13 cellular contexts compared by ENCODE assay signal in the genomic region with DNA sequence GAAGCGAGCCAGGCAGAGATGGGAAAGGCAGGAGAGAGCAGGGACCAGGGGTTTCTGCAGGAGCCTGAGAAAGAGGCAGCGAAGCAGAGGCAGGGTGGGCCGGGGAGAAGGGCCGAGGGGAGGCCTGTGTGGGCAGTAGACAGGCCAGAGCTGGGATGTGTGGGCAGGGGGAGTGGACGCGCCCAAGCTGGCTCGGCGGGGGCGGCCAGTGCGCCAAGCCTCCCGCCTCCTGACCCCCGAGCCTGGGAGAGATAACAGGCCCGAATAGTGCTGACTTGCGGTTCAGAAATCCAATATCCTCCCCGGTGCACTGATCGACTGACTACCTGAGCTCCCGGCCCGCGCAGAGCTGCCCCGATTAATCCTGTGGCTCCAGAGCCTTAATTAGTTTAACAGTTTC. TPM values are rescaled to one million over a fixed set of nuclear protein-coding genes. Genes with fewer than 3 reads are reported as not detected.
A peak's percentile ranks its signal among the peaks of the same experiment; 100 is the strongest.
DNase-seq lines count a peak whose midpoint lies in the region; ATAC-seq and TF ChIP-seq lines count a peak whose summit lies in the region.
"Had no signal": no experiment of that assay in that cellular context is flagged by ENCODE, and none has a peak within 500 bp of the region (broad histone marks: within the 10 kb centered on the region; RNA-seq: fewer than 3 reads in every experiment).

No MANE protein-coding gene starts in this region.

- DNase-seq in left kidney (ENCODE audit: low read depth, low spot score) (peak; percentile 71), gastrocnemius medialis (peak in 1 of 2 donors; percentile 10), putamen (ENCODE audit: low spot score) (no peak), SKM-1 treated with dmso at 0.1 percent for 144 hours (lab: John Stamatoyannopoulos, UW; ENCODE audit: unreplicated experiment) (no peak)
- DNase-seq: activated CD4-positive, alpha-beta T cell treated with anti-CD3 and anti-CD28 coated beads, Interleukin-2, amount 50 U/mL, for 48 hours; NCI-H510A; stimulated activated naive CD8-positive, alpha-beta T cell treated with anti-CD3 and anti-CD28 coated beads, Interleukin-15, amount 100 ng/mL, for 72 hours; SW 1271 had no signal

- intact Hi-C loops in gastrocnemius medialis (cut with DNase I; ENCODE audit: low total_unique reads) = loop anchor here (2.0 kb wide), 1 partner anchor 19 kb away; no protein-coding TSS in a partner anchor

- no peak for TF ChIP-seq CTCF in gastrocnemius medialis (IDR thresholded peaks at IDR 0.05 in 4 of 5, conservative IDR thresholded peaks at IDR 0.05 in 1 of 5)

- H3K27ac ChIP-seq in BLaER1 (peak overlapping the region; percentile 73), angular gyrus (ENCODE audit: low read depth, low read length) (peak overlapping the region; percentile 82), gastrocnemius medialis (peak overlapping the region; percentile 95 to 100 (median 98))

- no peak for TF ChIP-seq POLR2A in gastrocnemius medialis (IDR thresholded peaks at IDR 0.05)

- no peak for ATAC-seq in gastrocnemius medialis
- no peak for ATAC-seq in GM21423 (IDR thresholded peaks at IDR 0.05; ENCODE audit: unreplicated experiment)
- no peak for ATAC-seq in GM21529 (IDR thresholded peaks at IDR 0.05; ENCODE audit: unreplicated experiment)
- ATAC-seq: stimulated activated naive CD8-positive, alpha-beta T cell treated with anti-CD3 and anti-CD28 coated beads, Interleukin-15, amount 100 ng/mL, for 72 hours had no signal

- H3K4me2 ChIP-seq in BLaER1 = peak overlapping the region; percentile 92

- H3K36me3 ChIP-seq in BLaER1 = peaks cover 19% of the 10 kb centered on the region
- no peaks in the 10 kb centered on the region for H3K36me3 ChIP-seq in gastrocnemius medialis
- H3K36me3 ChIP-seq: HAP-1 had no signal

- H4K20me1 ChIP-seq in BLaER1 = peaks cover 100% of the 10 kb centered on the region

- H3K4me3 ChIP-seq in BLaER1 (0 out of 2 replicates have a peak overlapping the region, but pooled peaks have one; percentile 7), gastrocnemius medialis (no peak overlapping the region)
- H3K4me3 ChIP-seq: HAP-1 had no signal

- in situ Hi-C loops in gastrocnemius medialis (cut with MboI; ENCODE audit: low sequenced_read_pairs in 4 of 4) = no loop called here

- H3K9me3 ChIP-seq in BLaER1 (no peaks in the 10 kb centered on the region), gastrocnemius medialis (no peaks in the 10 kb centered on the region)
- H3K9me3 ChIP-seq: HAP-1 had no signal

- peak overlapping the region; percentile 53; the same call in 1 of the 2 replicates for H3K9ac ChIP-seq in BLaER1

- H3K27me3 ChIP-seq in BLaER1 = no peaks in the 10 kb centered on the region
- H3K27me3 ChIP-seq in gastrocnemius medialis = no peaks in the 10 kb centered on the region

- peaks cover 100% of the 10 kb centered on the region for H3K4me1 ChIP-seq in BLaER1
- H3K4me1 ChIP-seq in gastrocnemius medialis = peaks cover 74 to 92% of the 10 kb centered on the region in 2 donors

RNA-seq across cellular contexts. Expression of gene AHDC1, which starts 41.9 kb away (rescaled TPM):
- total RNA-seq in gastrocnemius medialis = 10 to 100 TPM; 22.2 to 57.9 (median 35.2) TPM
